1 cellular context compared by ENCODE assay signal in the genomic region with DNA sequence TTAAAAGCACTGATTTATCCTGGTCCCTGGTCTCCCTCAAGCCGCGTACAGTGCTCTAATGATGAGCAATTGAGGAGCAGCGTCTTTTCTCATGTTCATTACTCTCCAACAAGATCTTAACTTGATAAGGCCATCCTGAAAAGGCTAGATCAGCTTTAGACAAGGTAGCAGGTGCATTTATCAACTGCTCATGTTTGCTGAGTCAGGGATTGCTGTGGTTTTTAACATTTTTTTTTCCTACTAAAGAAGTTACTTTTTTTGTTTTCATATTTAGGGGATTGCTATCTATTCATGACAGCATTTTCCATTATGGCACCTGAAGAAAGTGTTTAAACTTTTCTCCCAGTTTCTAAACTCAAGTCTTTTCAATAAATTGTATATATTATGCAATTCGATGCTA.
TF ChIP-seq lines count a peak whose summit lies in the region.

No MANE protein-coding gene starts in this region.

TF ChIP-seq in GM23338, 12 proteins besides CTCF, POLR2A, EP300 and RAD21 (continued from another document):
- TF ChIP-seq, protein P1, sequence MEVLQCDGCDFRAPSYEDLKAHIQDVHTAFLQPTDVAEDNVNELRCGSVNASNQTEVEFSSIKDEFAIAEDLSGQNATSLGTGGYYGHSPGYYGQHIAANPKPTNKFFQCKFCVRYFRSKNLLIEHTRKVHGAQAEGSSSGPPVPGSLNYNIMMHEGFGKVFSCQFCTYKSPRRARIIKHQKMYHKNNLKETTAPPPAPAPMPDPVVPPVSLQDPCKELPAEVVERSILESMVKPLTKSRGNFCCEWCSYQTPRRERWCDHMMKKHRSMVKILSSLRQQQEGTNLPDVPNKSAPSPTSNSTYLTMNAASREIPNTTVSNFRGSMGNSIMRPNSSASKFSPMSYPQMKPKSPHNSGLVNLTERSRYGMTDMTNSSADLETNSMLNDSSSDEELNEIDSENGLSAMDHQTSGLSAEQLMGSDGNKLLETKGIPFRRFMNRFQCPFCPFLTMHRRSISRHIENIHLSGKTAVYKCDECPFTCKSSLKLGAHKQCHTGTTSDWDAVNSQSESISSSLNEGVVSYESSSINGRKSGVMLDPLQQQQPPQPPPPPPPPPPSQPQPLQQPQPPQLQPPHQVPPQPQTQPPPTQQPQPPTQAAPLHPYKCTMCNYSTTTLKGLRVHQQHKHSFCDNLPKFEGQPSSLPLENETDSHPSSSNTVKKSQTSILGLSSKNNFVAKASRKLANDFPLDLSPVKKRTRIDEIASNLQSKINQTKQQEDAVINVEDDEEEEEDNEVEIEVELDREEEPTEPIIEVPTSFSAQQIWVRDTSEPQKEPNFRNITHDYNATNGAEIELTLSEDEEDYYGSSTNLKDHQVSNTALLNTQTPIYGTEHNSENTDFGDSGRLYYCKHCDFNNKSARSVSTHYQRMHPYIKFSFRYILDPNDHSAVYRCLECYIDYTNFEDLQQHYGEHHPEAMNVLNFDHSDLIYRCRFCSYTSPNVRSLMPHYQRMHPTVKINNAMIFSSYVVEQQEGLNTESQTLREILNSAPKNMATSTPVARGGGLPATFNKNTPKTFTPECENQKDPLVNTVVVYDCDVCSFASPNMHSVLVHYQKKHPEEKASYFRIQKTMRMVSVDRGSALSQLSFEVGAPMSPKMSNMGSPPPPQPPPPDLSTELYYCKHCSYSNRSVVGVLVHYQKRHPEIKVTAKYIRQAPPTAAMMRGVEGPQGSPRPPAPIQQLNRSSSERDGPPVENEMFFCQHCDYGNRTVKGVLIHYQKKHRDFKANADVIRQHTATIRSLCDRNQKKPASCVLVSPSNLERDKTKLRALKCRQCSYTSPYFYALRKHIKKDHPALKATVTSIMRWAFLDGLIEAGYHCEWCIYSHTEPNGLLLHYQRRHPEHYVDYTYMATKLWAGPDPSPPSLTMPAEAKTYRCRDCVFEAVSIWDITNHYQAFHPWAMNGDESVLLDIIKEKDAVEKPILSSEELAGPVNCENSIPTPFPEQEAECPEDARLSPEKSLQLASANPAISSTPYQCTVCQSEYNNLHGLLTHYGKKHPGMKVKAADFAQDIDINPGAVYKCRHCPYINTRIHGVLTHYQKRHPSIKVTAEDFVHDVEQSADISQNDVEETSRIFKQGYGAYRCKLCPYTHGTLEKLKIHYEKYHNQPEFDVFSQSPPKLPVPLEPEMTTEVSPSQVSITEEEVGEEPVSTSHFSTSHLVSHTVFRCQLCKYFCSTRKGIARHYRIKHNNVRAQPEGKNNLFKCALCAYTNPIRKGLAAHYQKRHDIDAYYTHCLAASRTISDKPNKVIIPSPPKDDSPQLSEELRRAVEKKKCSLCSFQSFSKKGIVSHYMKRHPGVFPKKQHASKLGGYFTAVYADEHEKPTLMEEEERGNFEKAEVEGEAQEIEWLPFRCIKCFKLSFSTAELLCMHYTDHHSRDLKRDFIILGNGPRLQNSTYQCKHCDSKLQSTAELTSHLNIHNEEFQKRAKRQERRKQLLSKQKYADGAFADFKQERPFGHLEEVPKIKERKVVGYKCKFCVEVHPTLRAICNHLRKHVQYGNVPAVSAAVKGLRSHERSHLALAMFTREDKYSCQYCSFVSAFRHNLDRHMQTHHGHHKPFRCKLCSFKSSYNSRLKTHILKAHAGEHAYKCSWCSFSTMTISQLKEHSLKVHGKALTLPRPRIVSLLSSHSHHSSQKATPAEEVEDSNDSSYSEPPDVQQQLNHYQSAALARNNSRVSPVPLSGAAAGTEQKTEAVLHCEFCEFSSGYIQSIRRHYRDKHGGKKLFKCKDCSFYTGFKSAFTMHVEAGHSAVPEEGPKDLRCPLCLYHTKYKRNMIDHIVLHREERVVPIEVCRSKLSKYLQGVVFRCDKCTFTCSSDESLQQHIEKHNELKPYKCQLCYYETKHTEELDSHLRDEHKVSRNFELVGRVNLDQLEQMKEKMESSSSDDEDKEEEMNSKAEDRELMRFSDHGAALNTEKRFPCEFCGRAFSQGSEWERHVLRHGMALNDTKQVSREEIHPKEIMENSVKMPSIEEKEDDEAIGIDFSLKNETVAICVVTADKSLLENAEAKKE (CRISPR knock-in tag; IDR thresholded peaks at IDR 0.05) = no peak
- TF ChIP-seq NANOG (IDR thresholded peaks at IDR 0.05; ENCODE audit: borderline replicate concordance) = no peak
- TF ChIP-seq, protein P2, sequence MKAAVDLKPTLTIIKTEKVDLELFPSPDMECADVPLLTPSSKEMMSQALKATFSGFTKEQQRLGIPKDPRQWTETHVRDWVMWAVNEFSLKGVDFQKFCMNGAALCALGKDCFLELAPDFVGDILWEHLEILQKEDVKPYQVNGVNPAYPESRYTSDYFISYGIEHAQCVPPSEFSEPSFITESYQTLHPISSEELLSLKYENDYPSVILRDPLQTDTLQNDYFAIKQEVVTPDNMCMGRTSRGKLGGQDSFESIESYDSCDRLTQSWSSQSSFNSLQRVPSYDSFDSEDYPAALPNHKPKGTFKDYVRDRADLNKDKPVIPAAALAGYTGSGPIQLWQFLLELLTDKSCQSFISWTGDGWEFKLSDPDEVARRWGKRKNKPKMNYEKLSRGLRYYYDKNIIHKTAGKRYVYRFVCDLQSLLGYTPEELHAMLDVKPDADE (IDR thresholded peaks at IDR 0.05) = no peak
- no peak for TF ChIP-seq EZH2 (IDR thresholded peaks at IDR 0.05; ENCODE audit: low read depth, unreplicated experiment)
- TF ChIP-seq CREB1 (CRISPR knock-in tag; IDR thresholded peaks at IDR 0.05; ENCODE audit: low read depth) = no peak
- TF ChIP-seq JUNB (IDR thresholded peaks at IDR 0.05; ENCODE audit: unreplicated experiment) = no peak
- no peak for TF ChIP-seq ZNF331 (CRISPR knock-in tag; IDR thresholded peaks at IDR 0.05; ENCODE audit: low read depth)
